In genomic region chr14:92841930-92842329, GRCh38 we compare ENCODE assay signal across 30 cellular contexts.
"Had no signal": no experiment of that assay in that cellular context is flagged by ENCODE, and none has a peak within 500 bp of the region (broad histone marks: within the 10 kb centered on the region; RNA-seq: fewer than 3 reads in every experiment).

No MANE protein-coding gene starts in this region.

- DNase-seq: dermis blood vessel endothelial cell; effector memory CD4-positive, alpha-beta T cell; foreskin keratinocyte; heart left ventricle; kidney; left lung; mesenchymal stem cell; mucosa of descending colon; naive B cell; pancreas; stimulated activated CD4-positive, alpha-beta T cell treated with anti-CD3 and anti-CD28 coated beads, Interleukin-12 subunit alpha, Interleukin-12 subunit beta, amount 100 ng/mL, for 4 hours; stimulated activated CD4-positive, alpha-beta T cell treated with anti-CD3 and anti-CD28 coated beads, Interleukin-1b, Interleukin-23, amount 100 ng/mL, for 48 hours; stimulated activated CD4-positive, alpha-beta T cell treated with anti-CD3 and anti-CD28 coated beads, Interleukin-4, amount 100 ng/mL, for 24 hours; stimulated activated naive CD8-positive, alpha-beta T cell treated with anti-CD3 and anti-CD28 coated beads, Interleukin-15, Interleukin-2, amounts not matched to agents 100 U/mL and 50 U/mL, for 24 hours; transverse colon; upper lobe of right lung had no signal

- ATAC-seq: foreskin keratinocyte; gastroesophageal sphincter; heart left ventricle; left lung; mucosa of descending colon; natural killer cell treated with Interleukin-12 subunit alpha and Interleukin-12 subunit beta and Interleukin-15 and Interleukin-18, amount 100 ng/mL, for 72 hours; pancreas; sciatic nerve; stimulated activated memory B cell treated with anti-CD40 and anti-IgM and Interleukin-4, amounts not matched to agents 10 μg/mL and 1 μg/mL and 100 μg/mL, for 72 hours; stimulated activated naive CD8-positive, alpha-beta T cell treated with anti-CD3 and anti-CD28 coated beads, Interleukin-15, Interleukin-2, amounts not matched to agents 100 U/mL and 50 U/mL, for 24 hours; upper lobe of right lung had no signal

- H3K27ac Mint-ChIP-seq: mesothelial cell of epicardium; natural killer cell treated with Interleukin-12 subunit alpha and Interleukin-12 subunit beta and Interleukin-15 and Interleukin-18, amount 100 ng/mL, for 72 hours had no signal

- H3K79me2 ChIP-seq: hepatocyte had no signal

- H2AFZ ChIP-seq: hepatocyte had no signal

- H3K27me3 ChIP-seq: esophagus muscularis mucosa, foreskin keratinocyte, gastroesophageal sphincter, heart left ventricle, hepatocyte, left lung, neutrophil, pancreas, right atrium auricular region, suprapubic skin, transverse colon, upper lobe of right lung had no signal

- H3K27ac ChIP-seq: coronary artery, esophagus muscularis mucosa, foreskin keratinocyte, gastroesophageal sphincter, heart left ventricle, hepatocyte, left lung, neutrophil, pancreas, prostate gland, right atrium auricular region, suprapubic skin, transverse colon, upper lobe of right lung had no signal

- H3K4me2 ChIP-seq: hepatocyte, smooth muscle cell had no signal

- H3K4me1 ChIP-seq: foreskin keratinocyte, gastroesophageal sphincter, prostate gland, transverse colon, upper lobe of right lung had no signal

- H3K36me3 ChIP-seq: prostate gland had no signal

- H3K27me3 Mint-ChIP-seq: naive B cell; natural killer cell treated with Interleukin-12 subunit alpha and Interleukin-12 subunit beta and Interleukin-15 and Interleukin-18, amount 100 ng/mL, for 72 hours; stimulated activated memory B cell treated with anti-CD40 and anti-IgM and Interleukin-4, amounts not matched to agents 10 μg/mL and 1 μg/mL and 100 μg/mL, for 72 hours had no signal

- H3K4me3 Mint-ChIP-seq: mesothelial cell of epicardium; naive B cell; natural killer cell treated with Interleukin-12 subunit alpha and Interleukin-12 subunit beta and Interleukin-15 and Interleukin-18, amount 100 ng/mL, for 72 hours; neural crest cell; stimulated activated memory B cell treated with anti-CD40 and anti-IgM and Interleukin-4, amounts not matched to agents 10 μg/mL and 1 μg/mL and 100 μg/mL, for 72 hours had no signal

- H3K4me3 ChIP-seq: coronary artery, esophagus muscularis mucosa, gastroesophageal sphincter, heart left ventricle, hepatocyte, left lung, mucosa of descending colon, pancreas, prostate gland, right atrium auricular region, smooth muscle cell, suprapubic skin, transverse colon, upper lobe of right lung had no signal

- H3K9me3 ChIP-seq: esophagus muscularis mucosa, gastroesophageal sphincter, left lung, mucosa of descending colon, neutrophil, pancreas, prostate gland, right atrium auricular region, suprapubic skin, transverse colon, upper lobe of right lung had no signal

- H3K4me1 Mint-ChIP-seq: mesothelial cell of epicardium, neural crest cell had no signal
